Comparison of ENCODE assay signal across 8 cellular contexts in genomic region chr5:77851229-77852067, GRCh38.
A peak's percentile ranks its signal among the peaks of the same experiment; 100 is the strongest.
DNase-seq lines count a peak whose midpoint lies in the region; ATAC-seq, FAIRE-seq and TF ChIP-seq lines count a peak whose summit lies in the region.

No MANE protein-coding gene starts in this region.

- intact Hi-C loops in activated T-helper 2 cell treated with anti-CD3 and anti-CD28 coated beads, Interferon-gamma antibody, Interleukin-2, Interleukin-4, amounts not matched to agents 10 μg/mL and 5 μg/mL and 100 μg/mL, durations not matched to agents 14 hours and 24 hours and 36 hours (cut with micrococcal nuclease) = loop anchor here (2.0 to 5.0 kb wide), 3 partner anchors 121 to 311 kb away; no protein-coding TSS in a partner anchor
- intact Hi-C loops in Right ventricle myocardium superior (cut with DNase I) (no loop called here), pancreas (cut with DNase I) (no loop called here)

- TF ChIP-seq CTCF in pancreas (IDR thresholded peaks at IDR 0.05) = no peak

- H3K27ac Mint-ChIP-seq in activated T-helper 2 cell treated with anti-CD3 and anti-CD28 coated beads, Interferon-gamma antibody, Interleukin-2, Interleukin-4, amounts not matched to agents 10 μg/mL and 5 μg/mL and 100 μg/mL, durations not matched to agents 14 hours and 24 hours and 36 hours = peak overlapping the region; percentile 35

- no peaks in the 10 kb centered on the region for H3K4me1 ChIP-seq in pancreas

- 18 to 19% methylated on average over 78 to 83 of the region's 83 CpGs for WGBS in pancreas, 2 donors

- no peak overlapping the region for H3K27ac ChIP-seq in pancreas

- peak overlapping the region; percentile 10 to 50 (median 32) for H3K4me3 ChIP-seq in pancreas

- H3K9me3 ChIP-seq in pancreas = no peaks in the 10 kb centered on the region

- peaks cover 14% of the 10 kb centered on the region for H3K4me1 Mint-ChIP-seq in activated T-helper 2 cell treated with anti-CD3 and anti-CD28 coated beads, Interferon-gamma antibody, Interleukin-2, Interleukin-4, amounts not matched to agents 10 μg/mL and 5 μg/mL and 100 μg/mL, durations not matched to agents 14 hours and 24 hours and 36 hours (ENCODE audit: low read depth)

- peak; percentile 63 for DNase-seq in activated CD8-positive, alpha-beta memory T cell treated with anti-CD3 and anti-CD28 coated beads for 24 hours
- no peak for DNase-seq in activated CD8-positive, alpha-beta memory T cell treated with anti-CD3 and anti-CD28 coated beads, Interleukin-2, amount 50 U/mL, for 4 hours
- DNase-seq in activated T-helper 2 cell treated with anti-CD3 and anti-CD28 coated beads, Interferon-gamma antibody, Interleukin-2, Interleukin-4, amounts not matched to agents 10 μg/mL and 5 μg/mL and 100 μg/mL, durations not matched to agents 14 hours and 24 hours and 36 hours (ENCODE audit: low spot score) = no peak
- peak; percentile 52 for DNase-seq in Right ventricle myocardium superior
- peak in 3 of 6 donors; percentile 9 to 74 (median 64) for DNase-seq in pancreas
- no peak for DNase-seq in midbrain (lab: John Stamatoyannopoulos, UW)
- no peak for DNase-seq in NCI-H82 (lab: John Stamatoyannopoulos, UW)

- H3K36me3 ChIP-seq in pancreas = no peaks in the 10 kb centered on the region

- ATAC-seq in Right ventricle myocardium superior (ENCODE audit: poor library complexity) (peak; percentile 76), pancreas (peak; percentile 38 to 77 (median 70)), GM21528 (IDR thresholded peaks at IDR 0.05; ENCODE audit: low FRiP score, unreplicated experiment) (no peak)

- H3K27me3 Mint-ChIP-seq in activated T-helper 2 cell treated with anti-CD3 and anti-CD28 coated beads, Interferon-gamma antibody, Interleukin-2, Interleukin-4, amounts not matched to agents 10 μg/mL and 5 μg/mL and 100 μg/mL, durations not matched to agents 14 hours and 24 hours and 36 hours (ENCODE audit: low read depth) = peaks cover 27% of the 10 kb centered on the region

- no peaks in the 10 kb centered on the region for H3K9me3 Mint-ChIP-seq in activated T-helper 2 cell treated with anti-CD3 and anti-CD28 coated beads, Interferon-gamma antibody, Interleukin-2, Interleukin-4, amounts not matched to agents 10 μg/mL and 5 μg/mL and 100 μg/mL, durations not matched to agents 14 hours and 24 hours and 36 hours

- H3K4me3 Mint-ChIP-seq in activated T-helper 2 cell treated with anti-CD3 and anti-CD28 coated beads, Interferon-gamma antibody, Interleukin-2, Interleukin-4, amounts not matched to agents 10 μg/mL and 5 μg/mL and 100 μg/mL, durations not matched to agents 14 hours and 24 hours and 36 hours (ENCODE audit: low read depth) = peak overlapping the region; percentile 77

- FAIRE-seq in pancreas (lab: Jason Lieb, UNC) = no peak

- H3K36me3 Mint-ChIP-seq in activated T-helper 2 cell treated with anti-CD3 and anti-CD28 coated beads, Interferon-gamma antibody, Interleukin-2, Interleukin-4, amounts not matched to agents 10 μg/mL and 5 μg/mL and 100 μg/mL, durations not matched to agents 14 hours and 24 hours and 36 hours (ENCODE audit: low read depth) = no peaks in the 10 kb centered on the region

- H3K27me3 ChIP-seq in pancreas = peaks cover 0 to 17% (median 1%) of the 10 kb centered on the region in 4 donors

Comparison
In these comparisons a context has a peak if more than half of its experiments do, and no peak if none do; other contexts are left out.
1. DNase-seq: peak in activated CD8-positive, alpha-beta memory T cell treated with anti-CD3 and anti-CD28 coated beads for 24 hours (single experiment) and Right ventricle myocardium superior (single experiment); none in activated CD8-positive, alpha-beta memory T cell treated with anti-CD3 and anti-CD28 coated beads, Interleukin-2, amount 50 U/mL, for 4 hours (single experiment), activated T-helper 2 cell treated with anti-CD3 and anti-CD28 coated beads, Interferon-gamma antibody, Interleukin-2, Interleukin-4, amounts not matched to agents 10 μg/mL and 5 μg/mL and 100 μg/mL, durations not matched to agents 14 hours and 24 hours and 36 hours (single experiment), midbrain (single experiment) and NCI-H82 (single experiment).